In genomic region chr18:34707670-34708069, GRCh38 we compare ENCODE assay signal across 8 cellular contexts. TPM values are rescaled to one million over a fixed set of nuclear protein-coding genes. Genes with fewer than 3 reads are reported as not detected.
DNase-seq lines count a peak whose midpoint lies in the region; ATAC-seq and TF ChIP-seq lines count a peak whose summit lies in the region.

No MANE protein-coding gene starts in this region.

- H3K9me3 ChIP-seq in aorta (ENCODE audit: control insufficient read depth, low read length) (no peaks in the 10 kb centered on the region), WERI-Rb-1 (ENCODE audit: severe bottlenecking) (no peaks in the 10 kb centered on the region)

- H3K27me3 ChIP-seq in aorta (ENCODE audit: control insufficient read depth in 1 of 2, insufficient read depth in 2 of 2, low read length in 1 of 2) (no peaks in the 10 kb centered on the region), WERI-Rb-1 (ENCODE audit: insufficient read depth, low read depth, severe bottlenecking) (no peaks in the 10 kb centered on the region), H7 (ENCODE audit: control insufficient read depth, insufficient read depth, low read length) (no peaks in the 10 kb centered on the region)

- 1 to 3% methylated on average over 4 of the region's 4 CpGs for WGBS in aorta, 2 donors

- TF ChIP-seq CTCF in astrocyte of the cerebellum (IDR thresholded peaks at IDR 0.05; ENCODE audit: low read depth, low read length, missing control alignments): no peak
- no peak for TF ChIP-seq CTCF in WERI-Rb-1 (IDR thresholded peaks at IDR 0.05; ENCODE audit: low read depth, low read length)

- ATAC-seq in aorta (ENCODE audit: low FRiP score) (peak; percentile 76), left colon (no peak)

- DNase-seq in AG20443 (ENCODE audit: low spot score) (peak; percentile 75), NCI-H1092 (lab: John Stamatoyannopoulos, UW) (peak; percentile 60), astrocyte of the cerebellum (ENCODE audit: low read depth) (peak; percentile 93), iris pigment epithelial cell (ENCODE audit: low read depth) (peak; percentile 91), aorta (no peak), WERI-Rb-1 (no peak), H7 (no peak), left colon (no peak)

- H3K36me3 ChIP-seq in aorta (ENCODE audit: control insufficient read depth in 1 of 2, insufficient read depth in 2 of 2, low read length in 1 of 2) (peaks cover 0 to 3% of the 10 kb centered on the region in 2 donors), WERI-Rb-1 (no peaks in the 10 kb centered on the region), H7 (replicated peaks; ENCODE audit: control insufficient read depth, insufficient read depth, low read length) (no peaks in the 10 kb centered on the region)

- no peak overlapping the region for H3K27ac ChIP-seq in aorta (ENCODE audit: low read depth in 1 of 2, low read length in 2 of 2)
- H3K27ac ChIP-seq in WERI-Rb-1: no peak overlapping the region

- H3K4me1 ChIP-seq in aorta (ENCODE audit: control insufficient read depth in 1 of 2, insufficient read depth in 2 of 2, low read length in 2 of 2): peaks cover 3 to 9% of the 10 kb centered on the region in 2 donors

- intact Hi-C loops in aorta (cut with DNase I): loop anchor here (5.0 kb wide), 2 partner anchors 45 to 115 kb away; no protein-coding TSS in a partner anchor
- intact Hi-C loops in left colon (cut with DNase I, micrococcal nuclease): no loop called here

- in situ Hi-C loops in astrocyte of the cerebellum (cut with HindIII; ENCODE audit: low sequenced_read_pairs): no loop called here

- H3K4me3 ChIP-seq in astrocyte of the cerebellum (ENCODE audit: low read depth, low read length) (no peak overlapping the region), aorta (ENCODE audit: low read length in 2 of 2) (peak overlapping the region in 1 of 2 donors; percentile 59), WERI-Rb-1 (ENCODE audit: low read depth, low read length) (no peak overlapping the region), H7 (ENCODE audit: insufficient read depth, low read depth, low read length) (no peak overlapping the region)

RNA-seq across cellular contexts. Expression of gene DTNA, which starts 2.4 kb away (rescaled TPM):
- total RNA-seq in aorta (100 to 1,000 TPM in 1 of 2 donors, 10 to 100 TPM in 1; 47.6 to 101 TPM), left colon (1 to 10 TPM; 2.7 to 7.0 TPM)
- polyA plus RNA-seq in aorta: 10 to 100 TPM; 47.8 to 59.0 TPM
- 24.9 and 30.1 TPM in 2 replicates for total RNA-seq in H7 (2014; rRNA removed; shearing (Covaris generic))

Comparison
In these comparisons a context has a peak if more than half of its experiments do, and no peak if none do; other contexts are left out.
1. DNase-seq: peak in AG20443 (single experiment), NCI-H1092 (single experiment), astrocyte of the cerebellum (single experiment) and iris pigment epithelial cell (single experiment); none in aorta (0 of 2), WERI-Rb-1 (single experiment), H7 (single experiment) and left colon (0 of 2).
2. intact Hi-C loops: an anchor here in aorta (5.0 kb wide); none called in left colon.